In genomic region chr11:119347242-119347641, GRCh38 we compare ENCODE assay signal across 1 cellular context.
TF ChIP-seq lines count a peak whose summit lies in the region.

No MANE protein-coding gene starts in this region.

TF ChIP-seq in GM23338, 12 proteins besides CTCF, POLR2A, EP300 and RAD21 (continued from another document):
- no peak for TF ChIP-seq ZNF462 (CRISPR knock-in tag; IDR thresholded peaks at IDR 0.05)
